9 cellular contexts compared by ENCODE assay signal in genomic region chr6:77368660-77369313, GRCh38.
DNase-seq lines count a peak whose midpoint lies in the region; ATAC-seq and TF ChIP-seq lines count a peak whose summit lies in the region.
"Had no signal": no experiment of that assay in that cellular context is flagged by ENCODE, and none has a peak within 500 bp of the region (broad histone marks: within the 10 kb centered on the region; RNA-seq: fewer than 3 reads in every experiment).

No MANE protein-coding gene starts in this region.

- peak overlapping the region; percentile 33; the same call in 1 of the 2 replicates for H3K9ac ChIP-seq in MM.1S (ENCODE audit: low read length)

- H3K4me1 ChIP-seq in MM.1S (ENCODE audit: low read length) (peaks cover 11% of the 10 kb centered on the region), esophagus (ENCODE audit: control insufficient read depth in 2 of 2, insufficient read depth in 2 of 2, low read length in 1 of 2) (no peaks in the 10 kb centered on the region), upper lobe of left lung (no peaks in the 10 kb centered on the region)

- H3K36me3 ChIP-seq in MM.1S (replicated peaks; ENCODE audit: insufficient read depth, low read length) (no peaks in the 10 kb centered on the region), esophagus (ENCODE audit: control insufficient read depth in 2 of 2, insufficient read depth in 2 of 2, low read length in 1 of 2) (no peaks in the 10 kb centered on the region), upper lobe of left lung (no peaks in the 10 kb centered on the region)

- no peak for TF ChIP-seq EP300 in upper lobe of left lung (IDR thresholded peaks at IDR 0.05)

- no peak for TF ChIP-seq POLR2A in upper lobe of left lung (IDR thresholded peaks at IDR 0.05)

- no peaks in the 10 kb centered on the region for H3K27me3 ChIP-seq in MM.1S (replicated peaks; ENCODE audit: insufficient read depth, low read length)
- no peaks in the 10 kb centered on the region for H3K27me3 ChIP-seq in esophagus (ENCODE audit: control insufficient read depth in 1 of 2, insufficient read depth in 2 of 2, low read length in 2 of 2)
- H3K27me3 ChIP-seq in upper lobe of left lung: no peaks in the 10 kb centered on the region

- WGBS in esophagus, 2 donors: 39 to 40% methylated on average over 20 of the region's 20 CpGs
- 37 to 47% methylated on average over 20 of the region's 20 CpGs for whole genome bisulfite sequencing in upper lobe of left lung, 2 donors

- H4K20me1 ChIP-seq in MM.1S (ENCODE audit: insufficient read depth, low read length): no peaks in the 10 kb centered on the region

- peaks cover 4% of the 10 kb centered on the region; the same call in 1 of the 2 replicates for H3F3A ChIP-seq in MM.1S (ENCODE audit: insufficient read depth, low read length)

- ATAC-seq in upper lobe of left lung (ENCODE audit: low FRiP score in 2 of 2) (peak in 1 of 2 donors; percentile 78), HG03520 (IDR thresholded peaks at IDR 0.05; ENCODE audit: unreplicated experiment) (no peak)

- H3K79me2 ChIP-seq in MM.1S (ENCODE audit: low read length): no peaks in the 10 kb centered on the region

- H3K4me3 ChIP-seq in MM.1S (ENCODE audit: low read length): peak overlapping the region; percentile 61
- H3K4me3 ChIP-seq in esophagus (ENCODE audit: low read depth in 1 of 2, low read length in 2 of 2): peak overlapping the region; percentile 51 to 73
- peak overlapping the region in 3 of 4 donors; percentile 42 to 54 (median 49) for H3K4me3 ChIP-seq in upper lobe of left lung

- peak; percentile 28 for DNase-seq in MM.1S
- peak; percentile 6 for DNase-seq in medulla oblongata (ENCODE audit: extremely low spot score)
- peak in 1 of 2 donors; percentile 45 for DNase-seq in upper lobe of left lung
- DNase-seq in SIG-M5 (lab: John Stamatoyannopoulos, UW): no peak
- DNase-seq in HuH-7 (ENCODE audit: low spot score): no peak
- DNase-seq: NCI-H2171; stimulated activated CD4-positive, alpha-beta T cell treated with anti-CD3 and anti-CD28 coated beads, Interleukin-15, amount 100 ng/mL, for 24 hours had no signal

- H3K9me2 ChIP-seq in MM.1S (replicated peaks; ENCODE audit: insufficient read depth, low read length): no peaks in the 10 kb centered on the region

- H2AFZ ChIP-seq in MM.1S (ENCODE audit: low read length): peak overlapping the region; percentile 69

- no peak overlapping the region; the same call in 1 of the 2 replicates for H3K27ac ChIP-seq in MM.1S (ENCODE audit: low read length)
- peak overlapping the region in 1 of 2 donors; percentile 21 for H3K27ac ChIP-seq in esophagus (ENCODE audit: low read depth in 2 of 2, low read length in 1 of 2)
- peak overlapping the region in 2 of 4 donors; percentile 27 to 49 for H3K27ac ChIP-seq in upper lobe of left lung

- H3K4me2 ChIP-seq in MM.1S (ENCODE audit: low read depth, low read length): peak overlapping the region; percentile 44; the same call in 1 of the 2 replicates

- TF ChIP-seq CTCF in MM.1S (IDR thresholded peaks at IDR 0.05; ENCODE audit: low read length): no peak
- TF ChIP-seq CTCF in upper lobe of left lung (IDR thresholded peaks at IDR 0.05): no peak

- H3K9me3 ChIP-seq in MM.1S (replicated peaks; ENCODE audit: insufficient read depth, low read length) (no peaks in the 10 kb centered on the region), esophagus (ENCODE audit: control insufficient read depth in 2 of 2, insufficient read depth in 1 of 2, low read depth in 1 of 2, low read length in 1 of 2) (no peaks in the 10 kb centered on the region), upper lobe of left lung (no peaks in the 10 kb centered on the region)

Comparison
In these comparisons a context has a peak if more than half of its experiments do, and no peak if none do; other contexts are left out.
1. DNase-seq: peak in MM.1S (single experiment) and medulla oblongata (single experiment); none in SIG-M5 (single experiment) and HuH-7 (single experiment).
2. Peak in every context shown above with its lines, with median percentiles within 50 percentile points of each other: H3K4me3 ChIP-seq.